Comparison of ENCODE assay signal across 19 cellular contexts in the genomic region with DNA sequence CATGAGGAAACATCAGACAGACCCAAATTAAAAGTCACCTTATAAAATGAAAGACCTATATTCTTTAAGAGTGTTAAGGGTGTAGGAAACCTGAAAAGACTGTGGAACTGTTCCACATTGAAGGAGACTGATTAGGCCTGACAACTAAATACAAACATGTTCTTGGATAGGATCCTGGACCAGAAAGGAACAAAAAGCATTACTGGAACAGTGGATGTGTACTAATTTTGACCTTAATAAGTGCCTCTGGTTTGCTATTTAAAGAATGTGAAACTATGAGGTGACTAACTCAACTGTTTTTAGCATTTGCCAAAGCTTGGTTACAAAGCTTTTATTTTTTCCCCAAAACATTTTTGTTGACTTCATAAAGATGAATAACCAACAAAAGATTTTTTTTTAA.
"Had no signal": no experiment of that assay in that cellular context is flagged by ENCODE, and none has a peak within 500 bp of the region (broad histone marks: within the 10 kb centered on the region; RNA-seq: fewer than 3 reads in every experiment).

No MANE protein-coding gene starts in this region.

- H3K4me3 ChIP-seq: esophagus squamous epithelium, mucosa of descending colon, right atrium auricular region, skin epidermis had no signal

- H3K27ac ChIP-seq: esophagus squamous epithelium, right atrium auricular region, skin epidermis had no signal

- H3K4me1 Mint-ChIP-seq: activated CD4-positive, alpha-beta T cell treated with anti-CD3 and anti-CD28 coated beads, Interleukin-2, amount 10 ng/mL, durations not matched to agents 7 days and 5 days; activated naive CD4-positive, alpha-beta T cell treated with anti-CD3 and anti-CD28 coated beads, Interleukin-2, amount 10 ng/mL, durations not matched to agents 7 days and 5 days; naive B cell; stimulated activated naive CD8-positive, alpha-beta T cell treated with anti-CD3 and anti-CD28 coated beads, Interleukin-15, amount 100 ng/mL, for 72 hours had no signal

- H3K27me3 Mint-ChIP-seq: activated CD4-positive, alpha-beta T cell treated with anti-CD3 and anti-CD28 coated beads, Interleukin-2, amount 10 ng/mL, durations not matched to agents 7 days and 5 days; activated naive CD4-positive, alpha-beta T cell treated with anti-CD3 and anti-CD28 coated beads, Interleukin-2, amount 10 ng/mL, durations not matched to agents 7 days and 5 days; naive B cell; progenitor cell of endocrine pancreas; stimulated activated naive CD8-positive, alpha-beta T cell treated with anti-CD3 and anti-CD28 coated beads, Interleukin-15, amount 100 ng/mL, for 72 hours had no signal

- ATAC-seq: mucosa of descending colon; stimulated activated naive CD8-positive, alpha-beta T cell treated with anti-CD3 and anti-CD28 coated beads, Interleukin-15, amount 100 ng/mL, for 72 hours had no signal

- H3K27ac Mint-ChIP-seq: activated CD4-positive, alpha-beta T cell treated with anti-CD3 and anti-CD28 coated beads, Interleukin-2, amount 10 ng/mL, durations not matched to agents 7 days and 5 days; activated naive CD4-positive, alpha-beta T cell treated with anti-CD3 and anti-CD28 coated beads, Interleukin-2, amount 10 ng/mL, durations not matched to agents 7 days and 5 days; naive B cell; progenitor cell of endocrine pancreas; stimulated activated naive CD8-positive, alpha-beta T cell treated with anti-CD3 and anti-CD28 coated beads, Interleukin-15, amount 100 ng/mL, for 72 hours had no signal

- H3K36me3 Mint-ChIP-seq: activated naive CD4-positive, alpha-beta T cell treated with anti-CD3 and anti-CD28 coated beads, Interleukin-2, amount 10 ng/mL, durations not matched to agents 7 days and 5 days; naive B cell had no signal

- DNase-seq: activated CD4-positive, alpha-beta T cell treated with anti-CD3 and anti-CD28 coated beads, Interleukin-2, amount 10 ng/mL, durations not matched to agents 7 days and 5 days; activated CD4-positive, CD25-positive, alpha-beta regulatory T cell; activated CD8-positive, alpha-beta memory T cell treated with anti-CD3 and anti-CD28 coated beads, Interleukin-2, amount 50 U/mL, for 4 hours; activated effector memory CD4-positive, alpha-beta T cell treated with Interleukin-2 at 50 U/mL for 16 hours; activated naive CD4-positive, alpha-beta T cell treated with anti-CD3 and anti-CD28 coated beads, Interleukin-2, amount 10 ng/mL, durations not matched to agents 7 days and 5 days; activated T-cell treated with anti-CD3 and anti-CD28 coated beads, Interleukin-2, amount 50 U/mL, for 48 hours; dermis blood vessel endothelial cell; effector memory CD4-positive, alpha-beta T cell; esophagus squamous epithelium; glutamatergic neuron; mammary epithelial cell; mucosa of descending colon; naive B cell; stimulated activated naive CD8-positive, alpha-beta T cell treated with anti-CD3 and anti-CD28 coated beads, Interleukin-15, amount 100 ng/mL, for 72 hours; T1000 had no signal

- H3K27me3 ChIP-seq: esophagus squamous epithelium, right atrium auricular region had no signal

- H3K36me3 ChIP-seq: esophagus squamous epithelium, right atrium auricular region had no signal

- H3K4me3 Mint-ChIP-seq: activated CD4-positive, alpha-beta T cell treated with anti-CD3 and anti-CD28 coated beads, Interleukin-2, amount 10 ng/mL, durations not matched to agents 7 days and 5 days; activated naive CD4-positive, alpha-beta T cell treated with anti-CD3 and anti-CD28 coated beads, Interleukin-2, amount 10 ng/mL, durations not matched to agents 7 days and 5 days; naive B cell; neural crest cell; stimulated activated naive CD8-positive, alpha-beta T cell treated with anti-CD3 and anti-CD28 coated beads, Interleukin-15, amount 100 ng/mL, for 72 hours had no signal

- H3K9me3 ChIP-seq: right atrium auricular region had no signal

- H3K4me1 ChIP-seq: esophagus squamous epithelium, right atrium auricular region had no signal
